Comparison of ENCODE assay signal across 8 cellular contexts in the genomic region with DNA sequence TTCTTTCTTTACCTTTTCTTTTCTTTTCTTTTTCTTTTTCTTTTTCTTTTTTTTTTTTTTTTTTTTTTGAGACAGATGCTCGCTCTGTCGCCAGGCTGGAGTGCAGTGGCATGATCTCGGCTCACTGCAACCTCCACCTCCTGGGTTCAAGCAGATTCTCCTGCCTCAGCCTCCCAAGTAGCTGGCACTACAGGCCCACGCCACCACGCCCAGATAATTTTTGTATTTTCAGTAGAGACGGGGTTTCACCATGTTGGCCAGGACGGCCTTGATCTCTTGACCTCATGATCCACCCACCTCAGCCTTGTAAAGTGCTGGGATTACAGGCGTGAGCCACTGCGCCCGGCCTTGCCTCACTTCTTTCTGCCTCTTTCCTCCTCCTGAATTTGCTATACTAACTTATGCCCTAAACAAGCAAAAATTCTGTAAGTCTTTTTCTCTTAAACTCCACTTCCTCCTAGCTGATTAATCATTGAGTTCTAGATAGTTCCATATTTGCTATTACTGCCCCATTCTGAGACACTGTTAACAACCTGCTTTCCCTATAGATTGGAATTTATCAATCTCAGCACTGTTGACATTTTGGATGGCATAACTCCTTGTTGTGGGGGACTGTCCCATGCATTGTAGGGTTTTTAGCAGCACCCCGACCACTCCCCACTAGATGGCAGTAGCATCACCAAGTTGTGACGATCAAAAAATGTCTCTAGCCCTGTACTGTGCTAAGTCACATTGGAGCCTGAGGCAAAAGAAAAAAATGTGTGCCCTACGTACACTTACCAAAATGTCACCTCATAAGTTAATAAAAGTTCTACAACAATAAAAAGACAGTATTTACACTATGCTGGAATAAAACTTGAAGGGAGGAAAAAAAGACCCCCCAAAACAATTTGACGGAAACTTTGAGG. TPM values are rescaled to one million over a fixed set of nuclear protein-coding genes. Genes with fewer than 3 reads are reported as not detected.
DNase-seq lines count a peak whose midpoint lies in the region; ATAC-seq and TF ChIP-seq lines count a peak whose summit lies in the region.

No MANE protein-coding gene starts in this region.

- H3K4me1 ChIP-seq in lung (ENCODE audit: control insufficient read depth in 2 of 2, insufficient read depth in 2 of 2, low read length in 2 of 2): no peaks in the 10 kb centered on the region

- DNase-seq in GM10266 (ENCODE audit: extremely low spot score) (peak; percentile 52), NCI-H524 treated with DMSO at 0.1 percent for 48 hours (lab: John Stamatoyannopoulos, UW) (peak; percentile 10), coronary artery (ENCODE audit: low spot score) (no peak), lung (ENCODE audit: low spot score) (peak; percentile 72), 8988T (no peak)
- peak; percentile 85 for DNase-seq in activated CD4-positive, alpha-beta T cell treated with anti-CD3 and anti-CD28 coated beads for 48 hours
- DNase-seq in stimulated activated CD8-positive, alpha-beta memory T cell treated with anti-CD3 and anti-CD28 coated beads, Interleukin-15, amount 100 ng/mL, for 4 hours (ENCODE audit: low read depth in 2 of 2): peak; percentile 26 to 52

- no peaks in the 10 kb centered on the region for H3K27me3 ChIP-seq in lung (ENCODE audit: control insufficient read depth, insufficient read depth)

- ATAC-seq in HG02981 (IDR thresholded peaks at IDR 0.05; ENCODE audit: unreplicated experiment): peak; percentile 78
- peak; percentile 78 for ATAC-seq in lung (ENCODE audit: insufficient read depth, low FRiP score)

- TF ChIP-seq CTCF in GM10266 (IDR thresholded peaks at IDR 0.05; ENCODE audit: control insufficient read depth, insufficient read depth, low read depth, missing control alignments): peak; percentile 86
- TF ChIP-seq CTCF in coronary artery (IDR thresholded peaks at IDR 0.05): peak; percentile 70
- peak; percentile 54 for TF ChIP-seq CTCF in lung (IDR thresholded peaks at IDR 0.05; ENCODE audit: control extremely low read depth, extremely low read depth)

- 65% methylated on average over 14 of the region's 14 CpGs for WGBS in lung, 2 donors

- H3K36me3 ChIP-seq in lung (ENCODE audit: control insufficient read depth in 2 of 2, insufficient read depth in 2 of 2, low read length in 2 of 2): no peaks in the 10 kb centered on the region

- H3K27ac ChIP-seq in coronary artery: no peak overlapping the region
- no peak overlapping the region for H3K27ac ChIP-seq in lung (ENCODE audit: low read depth in 1 of 2, low read length in 1 of 2)

- H3K4me3 ChIP-seq in coronary artery (no peak overlapping the region), lung (no peak overlapping the region)

- no peaks in the 10 kb centered on the region for H3K9me3 ChIP-seq in lung (ENCODE audit: control insufficient read depth in 2 of 2, insufficient read depth in 1 of 2, low read length in 1 of 2)

RNA-seq across cellular contexts. Expression of a gene that starts 16.4 kb away (rescaled TPM):
- total RNA-seq in lung: 10 to 100 TPM; 35.9 to 72.5 TPM
- polyA plus RNA-seq in lung: 10 to 100 TPM; 11.3 to 14.5 TPM

RNA-seq across cellular contexts. Expression of a gene that starts 24.8 kb away (rescaled TPM):
- 100 to 1,000 TPM in 1 of 2 donors, 10 to 100 TPM in 1; 26.9 to 311 TPM for total RNA-seq in lung
- 1 to 10 TPM; 2.5 to 9.7 TPM for polyA plus RNA-seq in lung

Comparison
In these comparisons a context has a peak if more than half of its experiments do, and no peak if none do; other contexts are left out.
1. DNase-seq: peak in GM10266 (single experiment), NCI-H524 treated with DMSO at 0.1 percent for 48 hours (single experiment), activated CD4-positive, alpha-beta T cell treated with anti-CD3 and anti-CD28 coated beads for 48 hours (single experiment), lung (single experiment) and stimulated activated CD8-positive, alpha-beta memory T cell treated with anti-CD3 and anti-CD28 coated beads, Interleukin-15, amount 100 ng/mL, for 4 hours (2 of 2); none in coronary artery (single experiment) and 8988T (single experiment).
2. Peak in every context shown above with its lines, with median percentiles within 50 percentile points of each other: CTCF ChIP-seq.